Comparison of ENCODE assay signal across 13 cellular contexts in the genomic region with DNA sequence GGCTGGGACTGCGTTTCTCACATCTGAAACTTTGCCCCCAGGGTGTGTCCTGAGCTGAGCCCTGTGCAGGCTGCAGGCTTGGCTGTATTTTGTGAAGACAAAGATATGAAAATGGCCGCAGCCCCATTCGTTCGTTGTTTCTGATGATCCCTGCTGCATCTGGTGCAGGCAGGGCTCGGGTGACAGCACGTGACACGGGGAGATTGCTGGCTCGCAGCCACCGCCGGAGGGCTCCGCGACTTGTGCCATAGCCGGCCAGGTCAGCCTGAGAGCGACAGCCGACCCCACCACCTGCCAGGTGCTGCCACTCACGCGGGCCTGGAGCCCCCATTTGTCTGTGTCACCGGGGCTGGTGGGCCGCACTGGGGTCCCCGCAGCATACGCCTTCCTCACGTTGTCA.
DNase-seq lines count a peak whose midpoint lies in the region; ATAC-seq and TF ChIP-seq lines count a peak whose summit lies in the region.
"Had no signal": no experiment of that assay in that cellular context is flagged by ENCODE, and none has a peak within 500 bp of the region (broad histone marks: within the 10 kb centered on the region; RNA-seq: fewer than 3 reads in every experiment).

No MANE protein-coding gene starts in this region.

- 67% methylated on average over 22 of the region's 22 CpGs; no CpG with 5 or more reads in 1 of the 2 donors for WGBS in transverse colon (ENCODE audit: low coverage in 1 of 2), 2 donors

- no peak overlapping the region for H3K4me3 ChIP-seq in transverse colon
- H3K4me3 ChIP-seq: A549 had no signal

- TF ChIP-seq CTCF in transverse colon (IDR thresholded peaks at IDR 0.05) (no peak), GM20000 (IDR thresholded peaks at IDR 0.05; ENCODE audit: extremely low read depth, missing control alignments) (no peak)

- peak; percentile 62 for DNase-seq in NCI-H2171 treated with DMSO at 0.1 percent for 48 hours (lab: John Stamatoyannopoulos, UW)
- DNase-seq in NCI-H2171 (lab: John Stamatoyannopoulos, UW) = no peak
- DNase-seq in SHP77 treated with DMSO at 0.1 percent for 48 hours (lab: John Stamatoyannopoulos, UW) = peak; percentile 55
- peak; percentile 90 for DNase-seq in left kidney (ENCODE audit: low read depth, low spot score)
- no peak for DNase-seq in transverse colon
- no peak for DNase-seq in OCI-M1 (lab: John Stamatoyannopoulos, UW)
- no peak for DNase-seq in GM20000 (ENCODE audit: low spot score)
- DNase-seq: activated CD8-positive, alpha-beta memory T cell treated with anti-CD3 and anti-CD28 coated beads, Interleukin-2, amount 50 U/mL, for 4 hours; esophagus squamous epithelium; GDM1; T-helper 17 cell had no signal

- H3K4me1 ChIP-seq in transverse colon = peaks cover 22 to 32% (median 24%) of the 10 kb centered on the region in 4 donors
- H3K4me1 ChIP-seq: A549 had no signal

- no peaks in the 10 kb centered on the region for H3K36me3 ChIP-seq in transverse colon

- no peaks in the 10 kb centered on the region for H3K9me3 ChIP-seq in transverse colon
- H3K9me3 ChIP-seq: A549, esophagus squamous epithelium had no signal

- ATAC-seq in HG03196 (IDR thresholded peaks at IDR 0.05; ENCODE audit: unreplicated experiment) = no peak
- ATAC-seq: A549, T-helper 17 cell had no signal

- TF ChIP-seq EP300 in transverse colon (IDR thresholded peaks at IDR 0.05; ENCODE audit: low read depth) = no peak

- in situ Hi-C loops in transverse colon (cut with MboI; ENCODE audit: low pct_ligation_motif_present in 1 of 4, low pct_unique_long_range_greater_than_20kb in 1 of 4, low sequenced_read_pairs in 3 of 4) = no loop called here

- intact Hi-C loops in transverse colon (cut with DNase I; ENCODE audit: low total_unique reads) = no loop called here

- H3K27ac ChIP-seq in transverse colon = peak overlapping the region; percentile 9 to 72 (median 45)
- H3K27ac ChIP-seq: A549 had no signal

- TF ChIP-seq POLR2A in transverse colon (IDR thresholded peaks at IDR 0.05) = no peak

- no peaks in the 10 kb centered on the region for H3K27me3 ChIP-seq in transverse colon
- H3K27me3 ChIP-seq: esophagus squamous epithelium had no signal

Comparison
In these comparisons a context has a peak if more than half of its experiments do, and no peak if none do; other contexts are left out.
1. DNase-seq: peak in NCI-H2171 treated with DMSO at 0.1 percent for 48 hours (single experiment), SHP77 treated with DMSO at 0.1 percent for 48 hours (single experiment) and left kidney (single experiment); none in NCI-H2171 (single experiment), transverse colon (single experiment), OCI-M1 (single experiment) and GM20000 (single experiment).